In genomic region chr3:138378990-138379389, GRCh38 we compare ENCODE assay signal across 24 cellular contexts. TPM values are rescaled to one million over a fixed set of nuclear protein-coding genes. Genes with fewer than 3 reads are reported as not detected.
A peak's percentile ranks its signal among the peaks of the same experiment; 100 is the strongest.
DNase-seq lines count a peak whose midpoint lies in the region; ATAC-seq, FAIRE-seq and TF ChIP-seq lines count a peak whose summit lies in the region.
"Had no signal": no experiment of that assay in that cellular context is flagged by ENCODE, and none has a peak within 500 bp of the region (broad histone marks: within the 10 kb centered on the region; RNA-seq: fewer than 3 reads in every experiment).

No MANE protein-coding gene starts in this region.

- no peak overlapping the region for H3K9ac ChIP-seq in HepG2 (ENCODE audit: insufficient read depth, low read depth, low read length)

- intact Hi-C loops in heart right ventricle (cut with DNase I) = no loop called here
- intact Hi-C loops in right cardiac atrium (cut with DNase I) = no loop called here
- intact Hi-C loops in HepG2 (cut with micrococcal nuclease; ENCODE audit: unreplicated experiment) = no loop called here
- intact Hi-C loops in right lobe of liver (cut with DNase I) = no loop called here
- intact Hi-C loops in gastrocnemius medialis (cut with DNase I; ENCODE audit: low total_unique reads) = no loop called here

- no peak overlapping the region for H2AFZ ChIP-seq in HepG2 (ENCODE audit: low read length)
- H2AFZ ChIP-seq: GM23338 had no signal

- FAIRE-seq in HepG2 (lab: Jason Lieb, UNC) = no peak
- FAIRE-seq: GM12891, GM18507 had no signal

- TF ChIP-seq RAD21 in HepG2 (CRISPR knock-in tag; IDR thresholded peaks at IDR 0.05) = no peak

- H3K27ac ChIP-seq in heart right ventricle (peak overlapping the region in 9 of 10 donors; percentile 17 to 94 (median 86)), right cardiac atrium (ENCODE audit: low read length) (no peak overlapping the region), HepG2 (ENCODE audit: extremely low read length, insufficient read depth, low read length) (no peak overlapping the region), right lobe of liver (no peak overlapping the region), gastrocnemius medialis (peak overlapping the region in 3 of 4 donors; percentile 72 to 82 (median 78))

- H3K4me3 ChIP-seq in heart right ventricle = no peak overlapping the region
- H3K4me3 ChIP-seq in right cardiac atrium (ENCODE audit: low read length) = no peak overlapping the region
- H3K4me3 ChIP-seq in HepG2 (replicated peaks in 1 of 3; ENCODE audit: insufficient read depth in 1 of 3, low read depth in 2 of 3, low read length in 3 of 3) = no peak overlapping the region
- H3K4me3 ChIP-seq in right lobe of liver = no peak overlapping the region
- no peak overlapping the region for H3K4me3 ChIP-seq in gastrocnemius medialis
- H3K4me3 ChIP-seq: GM23338 had no signal

- TF ChIP-seq POLR2A in HepG2 (IDR thresholded peaks at IDR 0.05; ENCODE audit: insufficient read depth in 1 of 2, low read depth in 2 of 2, low read length in 2 of 2) (no peak), right lobe of liver (IDR thresholded peaks at IDR 0.05) (no peak), gastrocnemius medialis (IDR thresholded peaks at IDR 0.05) (no peak)

- in situ Hi-C loops in HepG2 (cut with HindIII; ENCODE audit: extremely low pct_ligation_motif_present, low pct_unique_long_range_greater_than_20kb) = no loop called here
- in situ Hi-C loops in gastrocnemius medialis (cut with MboI; ENCODE audit: low sequenced_read_pairs in 4 of 4) = no loop called here

- TF ChIP-seq CTCF in heart right ventricle (IDR thresholded peaks at IDR 0.05) (no peak), HepG2 (CRISPR knock-in tag; IDR thresholded peaks at IDR 0.05) (no peak), right lobe of liver (IDR thresholded peaks at IDR 0.05) (no peak), gastrocnemius medialis (IDR thresholded peaks at IDR 0.05 in 4 of 5, conservative IDR thresholded peaks at IDR 0.05 in 1 of 5) (no peak)

- CTCF ChIA-PET in HepG2 (lab: Yijun Ruan, JAX; ENCODE audit: low intra/inter-chr PET ratio, low total read pairs) = no interaction called here

- no peak for TF ChIP-seq EP300 in HepG2 (IDR thresholded peaks at IDR 0.05; ENCODE audit: low read depth in 2 of 2, low read length in 2 of 2)
- TF ChIP-seq EP300 in HepG2 (CRISPR knock-in tag; IDR thresholded peaks at IDR 0.05; ENCODE audit: borderline replicate concordance) = no peak

- DNase-seq in heart right ventricle (no peak), right cardiac atrium (no peak), HepG2 (ENCODE audit: low spot score) (peak; percentile 25), right lobe of liver (no peak), gastrocnemius medialis (no peak)
- DNase-seq: C1 segment of cervical spinal cord; Calu3; CD4-positive, alpha-beta memory T cell; COR-L47; DMS53; DMS79 treated with DMSO at 0.1 percent for 48 hours; GF-D8; H9 had no signal

- no peaks in the 10 kb centered on the region for H4K20me1 ChIP-seq in HepG2 (ENCODE audit: insufficient read depth, low read length)

- WGBS in heart right ventricle, 2 donors = 50 to 67% methylated on average over 1 of the region's 1 CpG
- WGBS in right cardiac atrium = 67% methylated on average over 1 of the region's 1 CpG
- WGBS in HepG2 (ENCODE audit: low lambda C conversion rate) = 79% methylated on average over 1 of the region's 1 CpG
- WGBS in right lobe of liver (ENCODE audit: insufficient coverage, low coverage, low lambda C conversion rate, missing lambda C conversion rate) = 89% methylated on average over 1 of the region's 1 CpG

- H3K9me3 ChIP-seq in heart right ventricle (no peaks in the 10 kb centered on the region), right cardiac atrium (ENCODE audit: control insufficient read depth, low read length) (no peaks in the 10 kb centered on the region), HepG2 (ENCODE audit: low read length) (no peaks in the 10 kb centered on the region), right lobe of liver (no peaks in the 10 kb centered on the region), gastrocnemius medialis (no peaks in the 10 kb centered on the region)

- POLR2A ChIA-PET in HepG2 (lab: Yijun Ruan, JAX) = no interaction called here

- H3K27me3 ChIP-seq in heart right ventricle = no peaks in the 10 kb centered on the region
- no peaks in the 10 kb centered on the region for H3K27me3 ChIP-seq in right cardiac atrium (ENCODE audit: control insufficient read depth, insufficient read depth)
- no peaks in the 10 kb centered on the region for H3K27me3 ChIP-seq in HepG2 (ENCODE audit: control insufficient read depth in 1 of 2, insufficient read depth in 2 of 2, low read length in 2 of 2)
- no peaks in the 10 kb centered on the region for H3K27me3 ChIP-seq in right lobe of liver
- H3K27me3 ChIP-seq in gastrocnemius medialis = no peaks in the 10 kb centered on the region

- ATAC-seq in heart right ventricle (no peak), right cardiac atrium (no peak), HepG2 (no peak), right lobe of liver (no peak), gastrocnemius medialis (no peak), HG03342 (IDR thresholded peaks at IDR 0.05; ENCODE audit: unreplicated experiment) (no peak)
- ATAC-seq: GM23338, HCT116 had no signal

- H3K4me1 ChIP-seq in heart right ventricle = peaks cover 18 to 91% (median 72%) of the 10 kb centered on the region in 9 donors
- H3K4me1 ChIP-seq in right cardiac atrium (ENCODE audit: control insufficient read depth, insufficient read depth, low read length) = peaks cover 25% of the 10 kb centered on the region
- H3K4me1 ChIP-seq in HepG2 (ENCODE audit: insufficient read depth, low read length) = peaks cover 26% of the 10 kb centered on the region
- H3K4me1 ChIP-seq in right lobe of liver = peaks cover 0 to 9% (median 0%) of the 10 kb centered on the region in 4 donors
- peaks cover 74 to 93% of the 10 kb centered on the region in 2 donors for H3K4me1 ChIP-seq in gastrocnemius medialis

- no peak overlapping the region for H3K4me2 ChIP-seq in HepG2 (ENCODE audit: low read depth, low read length)
- H3K4me2 ChIP-seq: GM23338 had no signal

- no peaks in the 10 kb centered on the region for H3K79me2 ChIP-seq in HepG2 (ENCODE audit: insufficient read depth, low read length)

- no TSS peak for BruUV-seq in HepG2 (replicated peaks; lab: Mats Ljungman, UMichigan)

- H3K36me3 ChIP-seq in heart right ventricle (peaks cover 0 to 40% (median 0%) of the 10 kb centered on the region in 9 donors), HepG2 (replicated peaks in 1 of 2; ENCODE audit: control insufficient read depth in 1 of 2, insufficient read depth in 2 of 2, low read length in 2 of 2) (peaks cover 0 to 1% of the 10 kb centered on the region in 2 experiments; a peak in 1 of 5 replicates), right lobe of liver (no peaks in the 10 kb centered on the region), gastrocnemius medialis (peaks cover 0 to 4% of the 10 kb centered on the region in 2 donors)

RNA-seq across cellular contexts. Expression of gene MRAS, which starts 30.6 kb away (rescaled TPM):
- total RNA-seq in heart right ventricle = 100 to 1,000 TPM; 221 to 381 (median 266) TPM
- polyA plus RNA-seq in heart right ventricle = 100 to 1,000 TPM in 1 of 2 donors, 10 to 100 TPM in 1; 78.6 to 128 TPM
- total RNA-seq in right cardiac atrium = 100 to 1,000 TPM; 244 to 374 (median 303) TPM
- polyA plus RNA-seq in right cardiac atrium = 184 TPM
- 36.2 TPM in 2 replicates for total RNA-seq in HepG2 (2016; rRNA removed; fragmentation: Illumina TruSeq; extraction: Trizol)
- 30.3 and 31.5 TPM in 2 replicates for total RNA-seq in HepG2 (2016; cell fraction: cytosol; rRNA removed; fragmentation: Illumina TruSeq; extraction: Trizol; ENCODE audit: low read depth)
- 27.7 and 30.0 TPM in 2 replicates for total RNA-seq in HepG2 (2016; cell fraction: insoluble cytoplasmic fraction; rRNA removed; fragmentation: Illumina TruSeq; extraction: Trizol)
- total RNA-seq in HepG2 (2016; cell fraction: membrane; rRNA removed; fragmentation: Illumina TruSeq; extraction: Trizol) = 59.3 and 62.6 TPM in 2 replicates
- 24.4 and 32.5 TPM in 2 replicates for total RNA-seq in HepG2 (2016; cell fraction: nucleus; rRNA removed; fragmentation: Illumina TruSeq; extraction: Trizol)
- 8.8 and 8.9 TPM in 2 replicates for polyA plus RNA-seq in HepG2 (2011; rRNA removed)
- 7.2 and 8.0 TPM in 2 replicates for polyA plus RNA-seq in HepG2 (2011; cell fraction: cytosol; rRNA removed)
- 8.6 and 8.8 TPM in 2 replicates for polyA plus RNA-seq in HepG2 (2011; cell fraction: nucleus; rRNA removed)
- 4.2 and 4.6 TPM in 2 replicates for polyA plus RNA-seq in HepG2 (2012)
- 31.3 and 40.9 TPM in 2 replicates for polyA plus RNA-seq in HepG2 (2016; cell fraction: cytosol; fragmentation: Illumina TruSeq; extraction: Trizol; ENCODE audit: low read depth)
- 26.0 and 29.0 TPM in 2 replicates for polyA plus RNA-seq in HepG2 (2016; cell fraction: insoluble cytoplasmic fraction; fragmentation: Illumina TruSeq; extraction: Trizol; ENCODE audit: low read depth)
- polyA plus RNA-seq in HepG2 (2016; cell fraction: membrane; fragmentation: Illumina TruSeq; extraction: Trizol; ENCODE audit: low read depth) = 49.8 and 50.3 TPM in 2 replicates
- polyA plus RNA-seq in HepG2 (2016; cell fraction: nucleus; fragmentation: Illumina TruSeq; extraction: Trizol; ENCODE audit: insufficient read depth, low read depth) = 34.3 and 34.5 TPM in 2 replicates
- 5.8 and 6.5 TPM in 2 replicates for polyA minus RNA-seq in HepG2 (2011; rRNA and poly(A)+ RNA removed; ENCODE audit: low replicate concordance)
- 5.4 and 5.8 TPM in 2 replicates for polyA minus RNA-seq in HepG2 (2011; cell fraction: cytosol; rRNA and poly(A)+ RNA removed)
- polyA minus RNA-seq in HepG2 (2011; cell fraction: nucleus; rRNA and poly(A)+ RNA removed) = 5.0 and 8.8 TPM in 2 replicates
- 1 to 10 TPM; 2.5 to 7.9 (median 6.9) TPM for total RNA-seq in right lobe of liver
- total RNA-seq in gastrocnemius medialis = 100 to 1,000 TPM in 1 of 4 donors, 10 to 100 TPM in 3; 45.8 to 149 (median 57.7) TPM
- polyA plus RNA-seq: CD4-positive, alpha-beta memory T cell had no signal

RNA-seq across cellular contexts. Expression of gene NME9, which starts 49.3 kb away (rescaled TPM):
- total RNA-seq in heart right ventricle = under 1 TPM in 1 of 10 donors, not detected in 9; 0.44 TPM
- polyA plus RNA-seq in heart right ventricle = under 1 TPM in 1 of 2 donors, not detected in 1; 0.15 TPM
- total RNA-seq in right cardiac atrium = under 1 TPM in 2 of 4 donors, not detected in 2; 0.17 to 0.35 TPM
- polyA plus RNA-seq in right cardiac atrium = 0.09 TPM
- not detected in 2 replicates for total RNA-seq in HepG2 (2016; rRNA removed; fragmentation: Illumina TruSeq; extraction: Trizol)
- not detected in 2 replicates for total RNA-seq in HepG2 (2016; cell fraction: cytosol; rRNA removed; fragmentation: Illumina TruSeq; extraction: Trizol; ENCODE audit: low read depth)
- not detected in 2 replicates for total RNA-seq in HepG2 (2016; cell fraction: insoluble cytoplasmic fraction; rRNA removed; fragmentation: Illumina TruSeq; extraction: Trizol)
- total RNA-seq in HepG2 (2016; cell fraction: membrane; rRNA removed; fragmentation: Illumina TruSeq; extraction: Trizol) = 0.28 TPM in 1 of 2 replicates, not detected in the other
- not detected in 2 replicates for total RNA-seq in HepG2 (2016; cell fraction: nucleus; rRNA removed; fragmentation: Illumina TruSeq; extraction: Trizol)
- polyA plus RNA-seq in HepG2 (2011; rRNA removed) = not detected in 2 replicates
- not detected in 2 replicates for polyA plus RNA-seq in HepG2 (2011; cell fraction: cytosol; rRNA removed)
- not detected in 2 replicates for polyA plus RNA-seq in HepG2 (2011; cell fraction: nucleus; rRNA removed)
- 0.37 and 0.50 TPM in 2 replicates for polyA plus RNA-seq in HepG2 (2012)
- not detected in 2 replicates for polyA plus RNA-seq in HepG2 (2016; cell fraction: cytosol; fragmentation: Illumina TruSeq; extraction: Trizol; ENCODE audit: low read depth)
- not detected in 2 replicates for polyA plus RNA-seq in HepG2 (2016; cell fraction: insoluble cytoplasmic fraction; fragmentation: Illumina TruSeq; extraction: Trizol; ENCODE audit: low read depth)
- polyA plus RNA-seq in HepG2 (2016; cell fraction: membrane; fragmentation: Illumina TruSeq; extraction: Trizol; ENCODE audit: low read depth) = not detected in 2 replicates
- polyA plus RNA-seq in HepG2 (2016; cell fraction: nucleus; fragmentation: Illumina TruSeq; extraction: Trizol; ENCODE audit: insufficient read depth, low read depth) = not detected in 2 replicates
- polyA minus RNA-seq in HepG2 (2011; rRNA and poly(A)+ RNA removed; ENCODE audit: low replicate concordance) = not detected in 2 replicates
- not detected in 2 replicates for polyA minus RNA-seq in HepG2 (2011; cell fraction: cytosol; rRNA and poly(A)+ RNA removed)
- 0.26 and 0.37 TPM in 2 replicates for polyA minus RNA-seq in HepG2 (2011; cell fraction: nucleus; rRNA and poly(A)+ RNA removed)
- total RNA-seq in right lobe of liver = not detected
- 1 to 10 TPM in 2 of 4 donors, under 1 TPM in 1, not detected in 1; 0.38 to 7.3 (median 2.0) TPM for total RNA-seq in gastrocnemius medialis
- total RNA-seq: A172, A673, Calu3, Daoy, G401, H4, H9 had no signal
- polyA plus RNA-seq: BJ had no signal

RNA-seq across cellular contexts. Expression of gene ESYT3, which starts 55.4 kb away (rescaled TPM):
- total RNA-seq in heart right ventricle (1 to 10 TPM in 8 of 10 donors, under 1 TPM in 2; 0.82 to 2.4 (median 1.2) TPM), right cardiac atrium (1 to 10 TPM; 1.2 to 2.4 (median 1.6) TPM), HepG2 (2016; rRNA removed; fragmentation: Illumina TruSeq; extraction: Trizol) (0.79 and 4.1 TPM in 2 replicates), right lobe of liver (under 1 TPM in 5 of 6 experiments, not detected in 1; 0.05 to 0.92 (median 0.29) TPM), gastrocnemius medialis (1 to 10 TPM in 1 of 4 donors, under 1 TPM in 3; 0.20 to 2.3 (median 0.77) TPM)
- polyA plus RNA-seq in heart right ventricle (under 1 TPM; 0.26 to 0.80 TPM), right cardiac atrium (0.66 TPM), HepG2 (2011; rRNA removed) (1.5 and 1.6 TPM in 2 replicates)
- 0.88 and 0.91 TPM in 2 replicates for total RNA-seq in HepG2 (2016; cell fraction: cytosol; rRNA removed; fragmentation: Illumina TruSeq; extraction: Trizol; ENCODE audit: low read depth)
- 0.65 and 3.4 TPM in 2 replicates for total RNA-seq in HepG2 (2016; cell fraction: insoluble cytoplasmic fraction; rRNA removed; fragmentation: Illumina TruSeq; extraction: Trizol)
- 0.71 and 0.86 TPM in 2 replicates for total RNA-seq in HepG2 (2016; cell fraction: membrane; rRNA removed; fragmentation: Illumina TruSeq; extraction: Trizol)
- total RNA-seq in HepG2 (2016; cell fraction: nucleus; rRNA removed; fragmentation: Illumina TruSeq; extraction: Trizol) = 9.2 TPM in 2 replicates
- polyA plus RNA-seq in HepG2 (2011; cell fraction: cytosol; rRNA removed) = 0.51 and 0.70 TPM in 2 replicates
- polyA plus RNA-seq in HepG2 (2011; cell fraction: nucleus; rRNA removed) = 8.2 and 9.2 TPM in 2 replicates
- polyA plus RNA-seq in HepG2 (2012) = 0.83 and 1.4 TPM in 2 replicates
- 0.17 and 0.22 TPM in 2 replicates for polyA plus RNA-seq in HepG2 (2016; cell fraction: cytosol; fragmentation: Illumina TruSeq; extraction: Trizol; ENCODE audit: low read depth)
- 0.66 and 1.0 TPM in 2 replicates for polyA plus RNA-seq in HepG2 (2016; cell fraction: insoluble cytoplasmic fraction; fragmentation: Illumina TruSeq; extraction: Trizol; ENCODE audit: low read depth)
- 0.15 and 0.33 TPM in 2 replicates for polyA plus RNA-seq in HepG2 (2016; cell fraction: membrane; fragmentation: Illumina TruSeq; extraction: Trizol; ENCODE audit: low read depth)
- 12.9 and 13.1 TPM in 2 replicates for polyA plus RNA-seq in HepG2 (2016; cell fraction: nucleus; fragmentation: Illumina TruSeq; extraction: Trizol; ENCODE audit: insufficient read depth, low read depth)
- polyA minus RNA-seq in HepG2 (2011; rRNA and poly(A)+ RNA removed; ENCODE audit: low replicate concordance) = 2.1 TPM in 2 replicates
- 0.35 and 1.2 TPM in 2 replicates for polyA minus RNA-seq in HepG2 (2011; cell fraction: cytosol; rRNA and poly(A)+ RNA removed)
- 9.0 and 11.3 TPM in 2 replicates for polyA minus RNA-seq in HepG2 (2011; cell fraction: nucleus; rRNA and poly(A)+ RNA removed)
- total RNA-seq: G401 had no signal
- polyA plus RNA-seq: CD4-positive, alpha-beta memory T cell had no signal

Comparison
In these comparisons a context has a peak if more than half of its experiments do, and no peak if none do; other contexts are left out.
1. H3K27ac ChIP-seq: peak in heart right ventricle (9 of 10) and gastrocnemius medialis (3 of 4); none in right cardiac atrium (single experiment), HepG2 (single experiment) and right lobe of liver (0 of 3).